22 cellular contexts compared by ENCODE assay signal in the genomic region with DNA sequence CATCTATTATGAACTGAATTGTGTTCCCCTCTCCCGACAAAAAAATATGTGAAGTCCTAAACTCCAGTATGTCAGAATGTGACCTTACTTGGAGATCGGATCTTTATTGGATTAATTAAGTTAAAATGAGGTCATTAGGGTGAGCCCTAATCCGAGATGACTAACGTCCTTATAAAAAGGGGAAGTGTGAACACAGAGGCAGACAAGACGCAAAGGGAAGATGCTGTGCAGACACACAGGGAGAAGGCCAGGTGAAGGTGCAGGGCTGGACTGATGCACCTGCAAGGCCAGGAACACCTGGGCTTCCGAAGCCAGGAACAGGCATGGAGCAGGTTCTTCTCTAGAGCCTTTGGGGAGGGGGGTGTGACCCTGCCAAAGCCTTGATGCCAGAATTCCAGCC.
DNase-seq lines count a peak whose midpoint lies in the region; ATAC-seq lines count a peak whose summit lies in the region.
"Had no signal": no experiment of that assay in that cellular context is flagged by ENCODE, and none has a peak within 500 bp of the region (broad histone marks: within the 10 kb centered on the region; RNA-seq: fewer than 3 reads in every experiment).

No MANE protein-coding gene starts in this region.

- 0 out of 2 replicates have a peak, but pooled peaks cover 2% of the 10 kb centered on the region for H3K79me2 ChIP-seq in GM23248 (ENCODE audit: insufficient read depth)

- no peak overlapping the region for H3K4me3 ChIP-seq in GM23248
- H3K4me3 ChIP-seq: dorsolateral prefrontal cortex, PC-9, SJCRH30 had no signal

- DNase-seq in NCI-H146 (lab: John Stamatoyannopoulos, UW) (peak; percentile 25), NCI-H146 treated with DMSO at 0.1 percent for 48 hours (lab: John Stamatoyannopoulos, UW; ENCODE audit: unreplicated experiment) (no peak), NCI-H82 treated with DMSO at 0.1 percent for 48 hours (lab: John Stamatoyannopoulos, UW; ENCODE audit: unreplicated experiment) (peak; percentile 51), germinal center (ENCODE audit: low spot score) (peak; percentile 27), GM23248 (no peak)
- DNase-seq in stimulated activated CD4-positive, alpha-beta T cell treated with anti-CD3 and anti-CD28 coated beads, Interleukin-15, amount 100 ng/mL, for 24 hours = no peak
- DNase-seq: 8988T; activated CD4-positive, alpha-beta T cell treated with anti-CD3 and anti-CD28 coated beads, Interleukin-2, amount 10 ng/mL, durations not matched to agents 7 days and 5 days; activated CD8-positive, alpha-beta memory T cell treated with anti-CD3 and anti-CD28 coated beads, Interleukin-2, amount 10 ng/mL, durations not matched to agents 7 days and 5 days; aorta; DMS53; dorsolateral prefrontal cortex; MM.1S; NCI-H187; NCI-H69; PC-9; SJCRH30; stimulated activated CD4-positive, alpha-beta T cell treated with anti-CD3 and anti-CD28 coated beads, Interleukin-2, amount 100 ng/mL, for 24 hours; stimulated activated naive CD4-positive, alpha-beta T cell; T-helper 1 cell had no signal

- H3K9me2 ChIP-seq in GM23248 (ENCODE audit: insufficient read depth) = no peaks in the 10 kb centered on the region

- H3K27me3 ChIP-seq in GM23248 (replicated peaks; ENCODE audit: insufficient read depth) = no peaks in the 10 kb centered on the region
- H3K27me3 ChIP-seq: dorsolateral prefrontal cortex, SJCRH30 had no signal

- H3K4me1 ChIP-seq in GM23248 (ENCODE audit: insufficient read depth) = peaks cover 7% of the 10 kb centered on the region; the same call in 1 of the 2 replicates
- H3K4me1 ChIP-seq: SJCRH30 had no signal

- ATAC-seq in HG02798 (IDR thresholded peaks at IDR 0.05; ENCODE audit: poor library complexity, unreplicated experiment) (peak; percentile 37), HG02571 (IDR thresholded peaks at IDR 0.05; ENCODE audit: unreplicated experiment) (no peak)
- ATAC-seq: activated CD8-positive, alpha-beta memory T cell treated with anti-CD3 and anti-CD28 coated beads, Interleukin-2, amount 10 ng/mL, durations not matched to agents 7 days and 5 days had no signal

- 79 to 81% methylated on average over 6 of the region's 6 CpGs for WGBS in GM23248 (ENCODE audit: low coverage in 1 of 2, low lambda C conversion rate in 2 of 2, missing lambda C conversion rate in 2 of 2), 2 experiments

- H3K36me3 ChIP-seq in GM23248 (ENCODE audit: low read depth) = no peaks in the 10 kb centered on the region
- H3K36me3 ChIP-seq: SJCRH30 had no signal

- no peaks in the 10 kb centered on the region for H3F3A ChIP-seq in GM23248 (ENCODE audit: insufficient read depth)

- H2AFZ ChIP-seq in GM23248 = no peak overlapping the region
- H2AFZ ChIP-seq: PC-9 had no signal

- H4K20me1 ChIP-seq in GM23248 (ENCODE audit: insufficient read depth) = no peaks in the 10 kb centered on the region

- in situ Hi-C loops in GM23248 (cut with MboI) = loop anchor here (25.0 kb wide), 2 partner anchors 1415 to 1840 kb away; no protein-coding TSS in a partner anchor

- no peaks in the 10 kb centered on the region for H3K9me3 ChIP-seq in GM23248 (ENCODE audit: low read depth)
- H3K9me3 ChIP-seq: SJCRH30 had no signal

- no peak overlapping the region for H3K9ac ChIP-seq in GM23248

- no peak overlapping the region for H3K4me2 ChIP-seq in GM23248 (ENCODE audit: unreplicated experiment)
- H3K4me2 ChIP-seq: PC-9 had no signal

- H3K27ac ChIP-seq in GM23248 = no peak overlapping the region
- H3K27ac ChIP-seq: dorsolateral prefrontal cortex, PC-9, SJCRH30 had no signal

Comparison
In these comparisons a context has a peak if more than half of its experiments do, and no peak if none do; other contexts are left out.
1. DNase-seq: peak in NCI-H146 (single experiment), NCI-H82 treated with DMSO at 0.1 percent for 48 hours (single experiment) and germinal center (single experiment); none in NCI-H146 treated with DMSO at 0.1 percent for 48 hours (single experiment), GM23248 (single experiment) and stimulated activated CD4-positive, alpha-beta T cell treated with anti-CD3 and anti-CD28 coated beads, Interleukin-15, amount 100 ng/mL, for 24 hours (single experiment).